Comparison of ENCODE assay signal across 1 cellular context in genomic region chr22:44352378-44353062, GRCh38.
TF ChIP-seq lines count a peak whose summit lies in the region.

No MANE protein-coding gene starts in this region.

TF ChIP-seq in IMR-90, 13 proteins besides CTCF, POLR2A, EP300 and RAD21 (continued from another document):
- TF ChIP-seq SMC3 (IDR thresholded peaks at IDR 0.05; ENCODE audit: low read depth, low read length), result no peak
- TF ChIP-seq MXI1 (IDR thresholded peaks at IDR 0.05; ENCODE audit: borderline replicate concordance, low read depth, low read length), result no peak
- TF ChIP-seq NFE2L2 (IDR thresholded peaks at IDR 0.05; ENCODE audit: low read depth, low read length), result no peak
- no peak for TF ChIP-seq BHLHE40 (IDR thresholded peaks at IDR 0.05; ENCODE audit: low read depth, low read length)
- no peak for TF ChIP-seq FOS (IDR thresholded peaks at IDR 0.05; ENCODE audit: low read depth, low read length)
- no peak for TF ChIP-seq ELK1 (IDR thresholded peaks at IDR 0.05; ENCODE audit: borderline replicate concordance, low read depth, low read length)
- TF ChIP-seq CEBPB (IDR thresholded peaks at IDR 0.05; ENCODE audit: low read depth, low read length), result no peak
- TF ChIP-seq RCOR1 (IDR thresholded peaks at IDR 0.05; ENCODE audit: insufficient replicate concordance, low read length), result no peak
